In genomic region chr17:64264891-64265290, GRCh38 we compare ENCODE assay signal across 29 cellular contexts. TPM values are rescaled to one million over a fixed set of nuclear protein-coding genes. Genes with fewer than 3 reads are reported as not detected.
DNase-seq lines count a peak whose midpoint lies in the region; ATAC-seq and TF ChIP-seq lines count a peak whose summit lies in the region.
"Had no signal": no experiment of that assay in that cellular context is flagged by ENCODE, and none has a peak within 500 bp of the region (broad histone marks: within the 10 kb centered on the region; RNA-seq: fewer than 3 reads in every experiment).

No MANE protein-coding gene starts in this region.

- TF ChIP-seq CTCF in natural killer cell (IDR thresholded peaks at IDR 0.05) (no peak), epithelial cell of esophagus (IDR thresholded peaks at IDR 0.05; ENCODE audit: insufficient read depth, low read depth, low read length, missing control alignments) (no peak), neural crest cell (conservative IDR thresholded peaks at IDR 0.05) (no peak)

- H3K27me3 Mint-ChIP-seq in natural killer cell (ENCODE audit: low read depth in 2 of 2) (peaks cover 0 to 8% of the 10 kb centered on the region in 2 donors), neural crest cell (ENCODE audit: low read depth) (peaks cover 13% of the 10 kb centered on the region), T-helper 17 cell (peaks cover 26% of the 10 kb centered on the region)
- H3K27me3 Mint-ChIP-seq in natural killer cell treated with Interleukin-12 subunit alpha and Interleukin-12 subunit beta and Interleukin-15 and Interleukin-18, amount 100 ng/mL, for 72 hours, result peaks cover 4 to 6% of the 10 kb centered on the region in 2 donors

- ATAC-seq in natural killer cell, result no peak
- no peak for ATAC-seq in natural killer cell treated with Interleukin-12 subunit alpha and Interleukin-12 subunit beta and Interleukin-15 and Interleukin-18, amount 100 ng/mL, for 72 hours
- ATAC-seq in GM18861 (IDR thresholded peaks at IDR 0.05; ENCODE audit: unreplicated experiment), result no peak
- no peak for ATAC-seq in T-helper 17 cell
- ATAC-seq: A549; GM23338; heart right ventricle; left ventricle myocardium superior; stimulated activated naive CD8-positive, alpha-beta T cell treated with anti-CD3 and anti-CD28 coated beads, Interleukin-15, Interleukin-2, amounts not matched to agents 100 U/mL and 50 U/mL, for 24 hours had no signal

- H3K4me3 ChIP-seq in epithelial cell of esophagus (ENCODE audit: low read length), result no peak overlapping the region
- H3K4me3 ChIP-seq: A549, adrenal gland, heart right ventricle, MG63, SJSA1, tibial nerve had no signal

- H3K4me1 Mint-ChIP-seq in natural killer cell (peaks cover 38 to 39% of the 10 kb centered on the region in 2 donors), neural crest cell (peaks cover 39% of the 10 kb centered on the region), T-helper 17 cell (peaks cover 25% of the 10 kb centered on the region)
- peaks cover 37 to 39% of the 10 kb centered on the region in 2 donors for H3K4me1 Mint-ChIP-seq in natural killer cell treated with Interleukin-12 subunit alpha and Interleukin-12 subunit beta and Interleukin-15 and Interleukin-18, amount 100 ng/mL, for 72 hours (ENCODE audit: low read depth in 2 of 2)

- intact Hi-C loops in natural killer cell (cut with micrococcal nuclease), result loop anchor here (5.0 kb wide), 1 partner anchor 238 kb away; no protein-coding TSS in a partner anchor

- H3K27ac Mint-ChIP-seq in natural killer cell (no peak overlapping the region), neural crest cell (ENCODE audit: unreplicated experiment) (peak overlapping the region; percentile 92), T-helper 17 cell (no peak overlapping the region)
- no peak overlapping the region for H3K27ac Mint-ChIP-seq in natural killer cell treated with Interleukin-12 subunit alpha and Interleukin-12 subunit beta and Interleukin-15 and Interleukin-18, amount 100 ng/mL, for 72 hours
- H3K27ac Mint-ChIP-seq: GM23338 had no signal

- H3K9me3 ChIP-seq in T-helper 17 cell (ENCODE audit: control insufficient read depth, low read length, poor library complexity, severe bottlenecking), result no peaks in the 10 kb centered on the region
- H3K9me3 ChIP-seq: A549, adrenal gland, BE2C, heart right ventricle, MG63, neutrophil, SJSA1, tibial nerve had no signal

- peak overlapping the region; percentile 14 for H3K4me3 Mint-ChIP-seq in natural killer cell
- no peak overlapping the region for H3K4me3 Mint-ChIP-seq in natural killer cell treated with Interleukin-12 subunit alpha and Interleukin-12 subunit beta and Interleukin-15 and Interleukin-18, amount 100 ng/mL, for 72 hours
- peak overlapping the region; percentile 90 for H3K4me3 Mint-ChIP-seq in neural crest cell
- no peak overlapping the region for H3K4me3 Mint-ChIP-seq in T-helper 17 cell

- no peaks in the 10 kb centered on the region for H3K9me3 Mint-ChIP-seq in natural killer cell
- H3K9me3 Mint-ChIP-seq in natural killer cell treated with Interleukin-12 subunit alpha and Interleukin-12 subunit beta and Interleukin-15 and Interleukin-18, amount 100 ng/mL, for 72 hours, result no peaks in the 10 kb centered on the region
- H3K9me3 Mint-ChIP-seq in neural crest cell, result peaks cover 4% of the 10 kb centered on the region
- H3K9me3 Mint-ChIP-seq: GM23338 had no signal

- DNase-seq in natural killer cell, result no peak
- no peak for DNase-seq in natural killer cell treated with Interleukin-12 subunit alpha and Interleukin-12 subunit beta and Interleukin-15 and Interleukin-18, amount 100 ng/mL, for 72 hours (ENCODE audit: low spot score)
- peak; percentile 28 for DNase-seq in epithelial cell of esophagus (ENCODE audit: low read depth)
- no peak for DNase-seq in neural crest cell (ENCODE audit: low read depth, low spot score)
- no peak for DNase-seq in NCI-H2029 treated with DMSO at 0.1 percent for 48 hours (lab: John Stamatoyannopoulos, UW)
- no peak for DNase-seq in T-helper 17 cell
- DNase-seq in AG20443 (ENCODE audit: low spot score), result no peak
- DNase-seq: activated CD4-positive, alpha-beta T cell treated with anti-CD3 and anti-CD28 coated beads, Interleukin-2, amount 50 U/mL, for 4 hours; activated CD8-positive, alpha-beta memory T cell treated with anti-CD3 and anti-CD28 coated beads, Interleukin-2, amount 50 U/mL, for 48 hours; activated effector memory CD4-positive, alpha-beta T cell treated with anti-CD3 and anti-CD28 coated beads, Interleukin-2, amount 50 U/mL, for 16 hours; BE2C; heart right ventricle; left ventricle myocardium superior; MG63; midbrain; NCI-H1436 treated with DMSO at 0.1 percent for 48 hours; NCI-H524; NK-92 treated with Interleukin-12 subunit alpha and Interleukin-12 subunit beta, amount 100 ng/mL, for 24 hours; retina; stimulated activated CD4-positive, alpha-beta T cell treated with anti-CD3 and anti-CD28 coated beads, Interleukin-12 subunit alpha, Interleukin-12 subunit beta, amount 100 ng/mL, for 4 hours; stimulated activated CD4-positive, alpha-beta T cell treated with anti-CD3 and anti-CD28 coated beads, Interleukin-4, amount 100 ng/mL, for 4 hours; stimulated activated naive CD8-positive, alpha-beta T cell treated with anti-CD3 and anti-CD28 coated beads, Interleukin-15, Interleukin-2, amounts not matched to agents 100 U/mL and 50 U/mL, for 24 hours had no signal

- H3K36me3 Mint-ChIP-seq in natural killer cell (no peaks in the 10 kb centered on the region), neural crest cell (ENCODE audit: low read depth) (no peaks in the 10 kb centered on the region), T-helper 17 cell (ENCODE audit: low read depth) (peaks cover 4% of the 10 kb centered on the region)
- no peaks in the 10 kb centered on the region for H3K36me3 Mint-ChIP-seq in natural killer cell treated with Interleukin-12 subunit alpha and Interleukin-12 subunit beta and Interleukin-15 and Interleukin-18, amount 100 ng/mL, for 72 hours

RNA-seq across cellular contexts. Expression of gene TEX2, which starts 1.8 kb away (rescaled TPM):
- total RNA-seq in natural killer cell (10 to 100 TPM in 2 of 3 donors, 1 to 10 TPM in 1; 8.3 to 16.3 (median 11.3) TPM), neural crest cell (19.2 TPM in 2 replicates), T-helper 17 cell (1 to 10 TPM; 8.4 to 8.7 TPM)
- 10 to 100 TPM; 14.0 to 28.6 TPM for total RNA-seq in natural killer cell treated with Interleukin-12 subunit alpha and Interleukin-12 subunit beta and Interleukin-15 and Interleukin-18, amount 100 ng/mL, for 72 hours

Comparison
In these comparisons a context has a peak if more than half of its experiments do, and no peak if none do; other contexts are left out.
1. H3K4me3 Mint-ChIP-seq: peak in natural killer cell (single experiment) and neural crest cell (single experiment); none in natural killer cell treated with Interleukin-12 subunit alpha and Interleukin-12 subunit beta and Interleukin-15 and Interleukin-18, amount 100 ng/mL, for 72 hours (single experiment) and T-helper 17 cell (single experiment).